ENCODE assay signal across 12 cellular contexts in the genomic region with DNA sequence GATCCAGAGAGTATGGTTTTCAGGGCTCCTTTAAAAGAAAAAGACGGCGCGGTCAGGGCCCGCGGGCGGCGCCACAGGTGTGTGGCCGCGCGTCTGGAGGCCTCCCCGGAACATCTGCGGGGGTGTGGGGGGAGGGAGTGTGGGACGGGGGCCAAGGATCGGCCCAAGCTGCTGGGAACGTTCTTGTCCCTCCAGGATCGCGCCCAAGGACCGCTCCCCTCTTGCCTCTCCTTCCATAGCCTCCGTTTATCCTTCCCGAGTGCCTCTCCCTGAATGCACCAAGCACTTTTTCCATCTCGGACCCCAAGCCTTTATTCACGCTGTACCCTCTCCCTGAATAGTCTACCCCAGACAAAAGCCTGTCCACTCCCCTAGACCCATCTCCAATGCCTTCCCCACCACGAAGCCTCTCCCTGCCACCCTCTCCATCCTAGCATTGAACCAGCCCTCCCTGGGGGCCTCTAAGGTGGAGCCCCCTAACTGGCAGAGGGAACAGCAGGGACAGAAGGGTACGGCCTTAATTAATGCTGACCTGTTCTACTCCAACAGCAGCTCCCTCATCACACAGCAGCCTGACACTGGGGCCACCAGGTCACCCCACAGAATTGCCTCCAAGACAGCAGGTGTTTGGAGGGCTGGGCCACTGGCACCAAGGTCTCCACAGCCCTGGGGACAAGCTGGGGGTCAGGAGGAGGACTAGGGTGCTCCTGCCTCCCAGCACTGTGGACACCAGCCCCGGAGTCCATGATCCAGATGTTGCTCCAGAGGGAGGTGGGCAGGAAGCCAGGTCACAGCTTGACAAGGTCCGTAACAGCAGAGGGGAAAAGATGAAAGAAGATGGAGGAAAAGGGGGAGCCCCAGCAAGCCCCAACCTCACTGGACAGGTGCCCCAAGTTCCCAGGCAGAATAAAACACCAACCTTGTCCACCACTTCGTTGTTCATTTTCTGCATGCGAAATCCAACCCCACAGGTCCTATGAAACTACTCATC. TPM values are rescaled to one million over a fixed set of nuclear protein-coding genes. Genes with fewer than 3 reads are reported as not detected.
DNase-seq lines count a peak whose midpoint lies in the region; ATAC-seq and TF ChIP-seq lines count a peak whose summit lies in the region.
"Had no signal": no experiment of that assay in that cellular context is flagged by ENCODE, and none has a peak within 500 bp of the region (broad histone marks: within the 10 kb centered on the region; RNA-seq: fewer than 3 reads in every experiment).

No MANE protein-coding gene starts in this region.

- no peak overlapping the region for H2BK5ac ChIP-seq in mesenchymal stem cell (ENCODE audit: low read depth, low read length, poor library complexity, severe bottlenecking)

- POLR2A ChIA-PET in activated CD4-positive, alpha-beta T cell treated with anti-CD3 and anti-CD28 coated beads for 36 hours (lab: Charles Lee) = no interaction called here

- H3K14ac ChIP-seq in mesenchymal stem cell (ENCODE audit: low read length in 2 of 2) = no peak overlapping the region

- peaks cover 98% of the 10 kb centered on the region for H3K27me3 ChIP-seq in left ventricle myocardium inferior (ENCODE audit: low read depth)
- H3K27me3 ChIP-seq in mesenchymal stem cell (ENCODE audit: control insufficient read depth in 1 of 2, insufficient read depth in 1 of 2, low read length in 2 of 2) = peaks cover 79 to 84% of the 10 kb centered on the region in 2 experiments

- H2AK5ac ChIP-seq in mesenchymal stem cell (ENCODE audit: low read length, severe bottlenecking) = no peak overlapping the region

- peak overlapping the region; percentile 37 for H3K4me3 Mint-ChIP-seq in activated T-helper 1 cell treated with anti-CD3 and anti-CD28 coated beads, Interleukin-12 subunit alpha, Interleukin-12 subunit beta, Interleukin-2, Interleukin-4 antibody, amounts not matched to agents 30 ng/mL and 10 ng/mL and 1 ng/mL, durations not matched to agents 14 hours and 24 hours and 36 hours
- no peak overlapping the region for H3K4me3 Mint-ChIP-seq in activated CD4-positive, alpha-beta T cell treated with anti-CD3 and anti-CD28 coated beads for 36 hours
- H3K4me3 Mint-ChIP-seq: CD4-positive, alpha-beta T cell; HFFc6 had no signal

- ATAC-seq in left ventricle myocardium superior = no peak
- no peak for ATAC-seq in activated CD4-positive, alpha-beta T cell treated with anti-CD3 and anti-CD28 coated beads for 36 hours
- ATAC-seq: activated CD4-positive, CD25-positive, alpha-beta regulatory T cell treated with anti-CD3 and anti-CD28 coated beads, Interleukin-2, amount 50 U/mL, for 24 hours had no signal

- no peaks in the 10 kb centered on the region for H3K4me1 Mint-ChIP-seq in activated T-helper 1 cell treated with anti-CD3 and anti-CD28 coated beads, Interleukin-12 subunit alpha, Interleukin-12 subunit beta, Interleukin-2, Interleukin-4 antibody, amounts not matched to agents 30 ng/mL and 10 ng/mL and 1 ng/mL, durations not matched to agents 14 hours and 24 hours and 36 hours (ENCODE audit: low read depth)
- peaks cover 5% of the 10 kb centered on the region for H3K4me1 Mint-ChIP-seq in activated CD4-positive, alpha-beta T cell treated with anti-CD3 and anti-CD28 coated beads for 36 hours

- CTCF ChIA-PET in activated CD4-positive, alpha-beta T cell treated with anti-CD3 and anti-CD28 coated beads for 36 hours (lab: Charles Lee) = no interaction called here

- H3K4me3 ChIP-seq in left ventricle myocardium inferior (peak overlapping the region; percentile 71), mesenchymal stem cell (ENCODE audit: insufficient read depth in 1 of 2, low read depth in 1 of 2, low read length in 2 of 2) (no peak overlapping the region), urinary bladder (ENCODE audit: low read depth, low read length) (peak overlapping the region; percentile 40)

- DNase-seq in left ventricle myocardium inferior = no peak
- DNase-seq in left ventricle myocardium superior = no peak
- no peak for DNase-seq in activated T-helper 1 cell treated with anti-CD3 and anti-CD28 coated beads, Interleukin-12 subunit alpha, Interleukin-12 subunit beta, Interleukin-2, Interleukin-4 antibody, amounts not matched to agents 30 ng/mL and 10 ng/mL and 1 ng/mL, durations not matched to agents 14 hours and 24 hours and 36 hours (ENCODE audit: low spot score)
- no peak for DNase-seq in mesenchymal stem cell
- DNase-seq in activated CD4-positive, alpha-beta T cell treated with anti-CD3 and anti-CD28 coated beads for 36 hours = no peak
- DNase-seq in ecto neural progenitor cell (ENCODE audit: low spot score) = no peak
- DNase-seq in activated effector memory CD4-positive, alpha-beta T cell treated with anti-CD3 and anti-CD28 coated beads, Interleukin-2, amount 50 U/mL, for 16 hours = no peak
- DNase-seq: CD4-positive, alpha-beta T cell; HFFc6 had no signal

- 18% methylated on average over 20 of the region's 28 CpGs for WGBS in mesenchymal stem cell
- 7% methylated on average over 28 of the region's 28 CpGs for WGBS in urinary bladder

- no peak overlapping the region for H2BK12ac ChIP-seq in mesenchymal stem cell (ENCODE audit: low read length in 2 of 2)

- H3K18ac ChIP-seq in mesenchymal stem cell (ENCODE audit: low read depth in 1 of 2, low read length in 2 of 2) = no peak overlapping the region

- no peak overlapping the region for H2AFZ ChIP-seq in mesenchymal stem cell (ENCODE audit: low read depth, low read length)

- H3K23ac ChIP-seq in mesenchymal stem cell (ENCODE audit: low read length in 2 of 2) = no peak overlapping the region

- H3K9ac ChIP-seq in mesenchymal stem cell (ENCODE audit: low read length) = no peak overlapping the region
- H3K9ac ChIP-seq: KMS-11 had no signal

- H4K8ac ChIP-seq in mesenchymal stem cell (ENCODE audit: low read length) = no peak overlapping the region

- H2BK120ac ChIP-seq in mesenchymal stem cell (ENCODE audit: low read depth, low read length) = no peak overlapping the region

- TF ChIP-seq CTCF in left ventricle myocardium inferior (IDR thresholded peaks at IDR 0.05; ENCODE audit: borderline replicate concordance) = no peak

- no peak overlapping the region for H3K27ac ChIP-seq in left ventricle myocardium inferior (replicated peaks)
- H3K27ac ChIP-seq in mesenchymal stem cell (ENCODE audit: low read length, poor library complexity, severe bottlenecking) = no peak overlapping the region
- no peak overlapping the region for H3K27ac ChIP-seq in urinary bladder (ENCODE audit: low read depth)
- H3K27ac ChIP-seq: KMS-11 had no signal

- H3K9me3 Mint-ChIP-seq in activated T-helper 1 cell treated with anti-CD3 and anti-CD28 coated beads, Interleukin-12 subunit alpha, Interleukin-12 subunit beta, Interleukin-2, Interleukin-4 antibody, amounts not matched to agents 30 ng/mL and 10 ng/mL and 1 ng/mL, durations not matched to agents 14 hours and 24 hours and 36 hours = no peaks in the 10 kb centered on the region
- H3K9me3 Mint-ChIP-seq in activated CD4-positive, alpha-beta T cell treated with anti-CD3 and anti-CD28 coated beads for 36 hours (ENCODE audit: low read depth) = no peaks in the 10 kb centered on the region
- H3K9me3 Mint-ChIP-seq: CD4-positive, alpha-beta T cell had no signal

- H3K9me3 ChIP-seq in left ventricle myocardium inferior (replicated peaks) (no peaks in the 10 kb centered on the region), mesenchymal stem cell (ENCODE audit: control insufficient read depth, low read length) (peaks cover 3% of the 10 kb centered on the region)

- no peak overlapping the region for H2BK15ac ChIP-seq in mesenchymal stem cell (ENCODE audit: low read depth, poor library complexity, severe bottlenecking)

- H3K4me1 ChIP-seq in left ventricle myocardium inferior = peaks cover 36% of the 10 kb centered on the region
- peaks cover 29% of the 10 kb centered on the region for H3K4me1 ChIP-seq in mesenchymal stem cell (ENCODE audit: control insufficient read depth, insufficient read depth, low read depth, low read length)
- peaks cover 4% of the 10 kb centered on the region for H3K4me1 ChIP-seq in urinary bladder (ENCODE audit: insufficient read depth)

- peaks cover 60% of the 10 kb centered on the region for H3K27me3 Mint-ChIP-seq in activated T-helper 1 cell treated with anti-CD3 and anti-CD28 coated beads, Interleukin-12 subunit alpha, Interleukin-12 subunit beta, Interleukin-2, Interleukin-4 antibody, amounts not matched to agents 30 ng/mL and 10 ng/mL and 1 ng/mL, durations not matched to agents 14 hours and 24 hours and 36 hours (ENCODE audit: insufficient read depth)
- peaks cover 64% of the 10 kb centered on the region for H3K27me3 Mint-ChIP-seq in activated CD4-positive, alpha-beta T cell treated with anti-CD3 and anti-CD28 coated beads for 36 hours

- H3K4ac ChIP-seq in mesenchymal stem cell (ENCODE audit: low read depth in 1 of 2, low read length in 2 of 2) = no peak overlapping the region

- H4K91ac ChIP-seq in mesenchymal stem cell (ENCODE audit: low read length) = no peak overlapping the region

- H3K36me3 ChIP-seq in left ventricle myocardium inferior (no peaks in the 10 kb centered on the region), mesenchymal stem cell (ENCODE audit: control insufficient read depth in 1 of 2, insufficient read depth in 2 of 2, low read depth in 1 of 2, low read length in 2 of 2) (no peaks in the 10 kb centered on the region), urinary bladder (ENCODE audit: insufficient read depth) (no peaks in the 10 kb centered on the region)

- H3K36me3 Mint-ChIP-seq in activated T-helper 1 cell treated with anti-CD3 and anti-CD28 coated beads, Interleukin-12 subunit alpha, Interleukin-12 subunit beta, Interleukin-2, Interleukin-4 antibody, amounts not matched to agents 30 ng/mL and 10 ng/mL and 1 ng/mL, durations not matched to agents 14 hours and 24 hours and 36 hours (ENCODE audit: low read depth) = no peaks in the 10 kb centered on the region
- H3K36me3 Mint-ChIP-seq in activated CD4-positive, alpha-beta T cell treated with anti-CD3 and anti-CD28 coated beads for 36 hours (ENCODE audit: low read depth) = no peaks in the 10 kb centered on the region

- H3K79me1 ChIP-seq in mesenchymal stem cell (replicated peaks; ENCODE audit: low read length, poor library complexity, severe bottlenecking) = no peaks in the 10 kb centered on the region

- no peak overlapping the region for H3K27ac Mint-ChIP-seq in activated T-helper 1 cell treated with anti-CD3 and anti-CD28 coated beads, Interleukin-12 subunit alpha, Interleukin-12 subunit beta, Interleukin-2, Interleukin-4 antibody, amounts not matched to agents 30 ng/mL and 10 ng/mL and 1 ng/mL, durations not matched to agents 14 hours and 24 hours and 36 hours
- H3K27ac Mint-ChIP-seq in activated CD4-positive, alpha-beta T cell treated with anti-CD3 and anti-CD28 coated beads for 36 hours = no peak overlapping the region
- H3K27ac Mint-ChIP-seq: CD4-positive, alpha-beta T cell; HFFc6 had no signal

- intact Hi-C loops in left ventricle myocardium inferior (cut with micrococcal nuclease) (no loop called here), left ventricle myocardium superior (cut with micrococcal nuclease) (no loop called here)
- intact Hi-C loops in activated T-helper 1 cell treated with anti-CD3 and anti-CD28 coated beads, Interleukin-12 subunit alpha, Interleukin-12 subunit beta, Interleukin-2, Interleukin-4 antibody, amounts not matched to agents 30 ng/mL and 10 ng/mL and 1 ng/mL, durations not matched to agents 14 hours and 24 hours and 36 hours (cut with micrococcal nuclease) = no loop called here
- intact Hi-C loops in activated CD4-positive, alpha-beta T cell treated with anti-CD3 and anti-CD28 coated beads for 36 hours (cut with DNase I, micrococcal nuclease) = no loop called here

- H3K4me2 ChIP-seq in mesenchymal stem cell (ENCODE audit: low read length, poor library complexity, severe bottlenecking) = peak overlapping the region; percentile 40

RNA-seq across cellular contexts. Expression of a gene that starts 3.9 kb away (rescaled TPM):
- 1.4 TPM for total RNA-seq in left ventricle myocardium inferior
- total RNA-seq in left ventricle myocardium superior = 1.3 TPM
- not detected in 2 replicates for total RNA-seq in activated T-helper 1 cell treated with anti-CD3 and anti-CD28 coated beads, Interleukin-12 subunit alpha, Interleukin-12 subunit beta, Interleukin-2, Interleukin-4 antibody, amounts not matched to agents 30 ng/mL and 10 ng/mL and 1 ng/mL, durations not matched to agents 14 hours and 24 hours and 36 hours
- polyA plus RNA-seq in mesenchymal stem cell (2013, experiment 1 of 2) = 16.9 TPM
- 16.6 TPM for polyA plus RNA-seq in mesenchymal stem cell (2013, experiment 2 of 2)
- 15.8 TPM for total RNA-seq in urinary bladder
- polyA plus RNA-seq in urinary bladder = 12.1 TPM
- total RNA-seq in activated CD4-positive, alpha-beta T cell treated with anti-CD3 and anti-CD28 coated beads for 36 hours = not detected
- total RNA-seq: CD4-positive, alpha-beta T cell; HFFc6 had no signal

Comparison
In these comparisons a context has a peak if more than half of its experiments do, and no peak if none do; other contexts are left out.
1. H3K4me3 ChIP-seq: peak in left ventricle myocardium inferior (single experiment) and urinary bladder (single experiment); none in mesenchymal stem cell (0 of 2).